ENCODE assay signal across 27 cellular contexts in the genomic region with DNA sequence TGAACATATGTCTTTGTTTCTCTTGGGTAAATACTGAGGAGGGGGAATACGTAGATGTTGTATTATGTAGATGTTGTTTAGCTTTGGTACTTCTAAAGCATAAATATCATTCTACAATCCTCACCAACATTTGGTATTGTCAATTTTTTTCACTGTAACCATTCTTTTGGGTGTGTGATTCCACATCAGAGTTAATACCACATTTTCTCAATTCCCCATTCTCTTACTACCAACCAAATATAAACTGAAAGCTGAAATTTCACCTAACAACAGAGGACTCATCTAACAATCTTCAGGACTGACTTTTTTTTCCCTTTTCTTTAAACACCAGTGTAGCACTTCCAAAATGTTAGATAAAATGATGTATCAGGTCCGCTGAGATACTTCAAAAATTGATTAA.
"Had no signal": no experiment of that assay in that cellular context is flagged by ENCODE, and none has a peak within 500 bp of the region (broad histone marks: within the 10 kb centered on the region; RNA-seq: fewer than 3 reads in every experiment).

No MANE protein-coding gene starts in this region.

- H3K4me3 ChIP-seq: esophagus muscularis mucosa, gastroesophageal sphincter, heart left ventricle, hepatocyte, lung, mucosa of descending colon, neural progenitor cell, prostate gland, right atrium auricular region, smooth muscle cell, testis, tibial artery had no signal

- DNase-seq: effector memory CD4-positive, alpha-beta T cell; foreskin keratinocyte; heart left ventricle; kidney; mesenchymal stem cell; mucosa of descending colon; naive thymus-derived CD4-positive, alpha-beta T cell; stimulated activated CD4-positive, alpha-beta T cell treated with anti-CD3 and anti-CD28 coated beads, Interleukin-12 subunit alpha, Interleukin-12 subunit beta, amount 100 ng/mL, for 4 hours; stimulated activated CD4-positive, alpha-beta T cell treated with anti-CD3 and anti-CD28 coated beads, Interleukin-1b, Interleukin-23, amount 100 ng/mL, for 48 hours; stimulated activated CD4-positive, alpha-beta T cell treated with anti-CD3 and anti-CD28 coated beads, Interleukin-4, amount 100 ng/mL, for 1 hour; stimulated activated CD8-positive, alpha-beta memory T cell treated with anti-CD3 and anti-CD28 coated beads, Interleukin-4, amount 100 ng/mL, for 48 hours; stimulated activated naive CD8-positive, alpha-beta T cell treated with anti-CD3 and anti-CD28 coated beads, Interleukin-15, Interleukin-2, amounts not matched to agents 100 U/mL and 50 U/mL, for 24 hours; substantia nigra; testis; tibial artery had no signal

- H3K79me2 ChIP-seq: hepatocyte had no signal

- ATAC-seq: foreskin keratinocyte; gastroesophageal sphincter; heart left ventricle; left lobe of liver; mucosa of descending colon; naive thymus-derived CD4-positive, alpha-beta T cell; sciatic nerve; stimulated activated naive CD8-positive, alpha-beta T cell treated with anti-CD3 and anti-CD28 coated beads, Interleukin-15, Interleukin-2, amounts not matched to agents 100 U/mL and 50 U/mL, for 24 hours had no signal

- FAIRE-seq: colon, endothelial cell of umbilical vein, kidney had no signal

- H3K4me2 ChIP-seq: hepatocyte, neural progenitor cell, smooth muscle cell had no signal

- H3K4me1 ChIP-seq: neural progenitor cell, prostate gland, right atrium auricular region, testis, tibial artery had no signal

- H3K27me3 ChIP-seq: esophagus muscularis mucosa, foreskin keratinocyte, gastroesophageal sphincter, heart left ventricle, hepatocyte, neural progenitor cell, right atrium auricular region, testis, tibial artery had no signal

- H2AFZ ChIP-seq: hepatocyte, neural progenitor cell had no signal

- H3K9ac ChIP-seq: neural progenitor cell had no signal

- H3K36me3 ChIP-seq: heart left ventricle, neural progenitor cell, prostate gland, right atrium auricular region had no signal

- H3K9me3 ChIP-seq: esophagus muscularis mucosa, gastroesophageal sphincter, mucosa of descending colon, prostate gland, right atrium auricular region, testis, tibial artery had no signal

- H3K27ac ChIP-seq: esophagus muscularis mucosa, foreskin keratinocyte, gastroesophageal sphincter, heart left ventricle, hepatocyte, neural progenitor cell, prostate gland, right atrium auricular region, testis, tibial artery had no signal
